Comparison of ENCODE assay signal across 8 cellular contexts in the genomic region with DNA sequence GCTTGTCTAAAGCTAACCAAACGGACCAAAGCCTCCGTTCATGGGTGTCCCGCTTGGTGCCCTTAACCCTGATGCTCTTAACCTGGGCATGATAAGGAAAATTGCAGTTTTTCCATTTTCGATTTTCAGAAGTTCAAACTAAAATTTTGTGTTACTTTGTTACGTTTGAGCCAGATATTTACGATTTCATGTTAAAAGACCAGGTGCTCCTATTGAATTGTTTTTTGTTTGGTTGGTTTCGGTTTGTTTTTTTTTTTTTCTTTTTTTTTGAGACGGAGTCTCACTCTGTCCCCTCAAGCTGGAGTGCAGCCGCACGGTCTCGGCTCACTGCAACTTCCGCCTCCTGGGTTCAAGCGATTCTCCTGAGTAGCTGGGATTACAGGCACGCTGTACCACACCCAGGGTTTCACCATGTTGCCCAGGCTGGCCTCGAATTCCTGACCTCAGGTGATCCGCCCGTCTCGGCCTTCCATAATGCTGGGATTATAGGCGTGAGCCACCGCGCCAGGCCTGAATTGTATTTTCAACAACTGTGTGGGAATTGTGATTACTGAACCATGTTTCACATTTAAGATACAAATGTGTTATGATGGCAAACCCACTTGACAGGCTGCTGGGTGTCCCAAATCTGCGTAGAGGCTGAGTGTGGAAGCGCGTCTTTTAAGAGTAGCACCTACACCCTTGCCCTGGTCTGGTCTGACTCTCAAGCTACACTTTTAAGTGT. TPM values are rescaled to one million over a fixed set of nuclear protein-coding genes. Genes with fewer than 3 reads are reported as not detected.
DNase-seq lines count a peak whose midpoint lies in the region; TF ChIP-seq lines count a peak whose summit lies in the region.

No MANE protein-coding gene starts in this region.

- intact Hi-C loops in stomach (cut with DNase I; ENCODE audit: low total_unique reads) = no loop called here

- POLR2A ChIA-PET in activated CD4-positive, alpha-beta memory T cell treated with anti-CD3 and anti-CD28 coated beads, Interleukin-2, amount 10 ng/mL, durations not matched to agents 7 days and 5 days (lab: Charles Lee) = interaction anchor here (1.5 to 2.4 kb wide), 2 partner anchors 11 to 16 kb away, joined by 5 to 25 read pairs; no protein-coding TSS in a partner anchor

- H3K9ac ChIP-seq in iPS-15b (ENCODE audit: low read depth, low read length) = peak overlapping the region; percentile 41

- no peak for TF ChIP-seq POLR2A in stomach (IDR thresholded peaks at IDR 0.05)

- H3K4me3 ChIP-seq in iPS-15b (ENCODE audit: low read depth, low read length) (peak overlapping the region; percentile 81), stomach (peak overlapping the region; percentile 62 to 91 (median 80))

- no peaks in the 10 kb centered on the region for H3K9me3 Mint-ChIP-seq in activated CD4-positive, alpha-beta memory T cell treated with anti-CD3 and anti-CD28 coated beads, Interleukin-2, amount 10 ng/mL, durations not matched to agents 7 days and 5 days

- TF ChIP-seq CTCF in stomach (IDR thresholded peaks at IDR 0.05) = no peak

- H3K9me3 ChIP-seq in iPS-15b (ENCODE audit: control insufficient read depth, insufficient read depth, low read length) = no peaks in the 10 kb centered on the region
- no peaks in the 10 kb centered on the region for H3K9me3 ChIP-seq in stomach

- peaks cover 43% of the 10 kb centered on the region for H3K4me1 Mint-ChIP-seq in activated CD4-positive, alpha-beta memory T cell treated with anti-CD3 and anti-CD28 coated beads, Interleukin-2, amount 10 ng/mL, durations not matched to agents 7 days and 5 days

- H3K4me1 ChIP-seq in iPS-15b (ENCODE audit: control insufficient read depth, insufficient read depth, low read length) (peaks cover 17% of the 10 kb centered on the region), stomach (peaks cover 12 to 40% (median 24%) of the 10 kb centered on the region in 4 donors)

- H3K4me3 Mint-ChIP-seq in activated CD4-positive, alpha-beta memory T cell treated with anti-CD3 and anti-CD28 coated beads, Interleukin-2, amount 10 ng/mL, durations not matched to agents 7 days and 5 days = peak overlapping the region; percentile 95

- 78 to 83% (median 82%) methylated on average over 24 of the region's 24 CpGs for WGBS in stomach, 5 donors

- H3K27me3 ChIP-seq in iPS-15b (ENCODE audit: control insufficient read depth, insufficient read depth, low read length) = no peaks in the 10 kb centered on the region
- H3K27me3 ChIP-seq in stomach = no peaks in the 10 kb centered on the region

- no peak for TF ChIP-seq EP300 in stomach (IDR thresholded peaks at IDR 0.05)

- H3K36me3 ChIP-seq in iPS-15b (ENCODE audit: control insufficient read depth, insufficient read depth, low read length) = peaks cover 3% of the 10 kb centered on the region
- H3K36me3 ChIP-seq in stomach = no peaks in the 10 kb centered on the region

- H3K27me3 Mint-ChIP-seq in activated CD4-positive, alpha-beta memory T cell treated with anti-CD3 and anti-CD28 coated beads, Interleukin-2, amount 10 ng/mL, durations not matched to agents 7 days and 5 days = peaks cover 2% of the 10 kb centered on the region

- DNase-seq in NCI-H526 (lab: John Stamatoyannopoulos, UW) = peak; percentile 60 to 66
- DNase-seq in NCI-H526 treated with DMSO at 0.1 percent for 48 hours (lab: John Stamatoyannopoulos, UW) = no peak
- no peak for DNase-seq in activated CD4-positive, alpha-beta memory T cell treated with anti-CD3 and anti-CD28 coated beads, Interleukin-2, amount 10 ng/mL, durations not matched to agents 7 days and 5 days
- no peak for DNase-seq in stomach
- DNase-seq in foreskin melanocyte = no peak
- no peak for DNase-seq in ureter (ENCODE audit: low spot score)
- no peak for DNase-seq in dedifferentiated amniotic fluid mesenchymal stem cell (ENCODE audit: extremely low spot score)

- peak overlapping the region; percentile 91 for H3K27ac Mint-ChIP-seq in activated CD4-positive, alpha-beta memory T cell treated with anti-CD3 and anti-CD28 coated beads, Interleukin-2, amount 10 ng/mL, durations not matched to agents 7 days and 5 days

- peaks cover 23% of the 10 kb centered on the region for H3K36me3 Mint-ChIP-seq in activated CD4-positive, alpha-beta memory T cell treated with anti-CD3 and anti-CD28 coated beads, Interleukin-2, amount 10 ng/mL, durations not matched to agents 7 days and 5 days (ENCODE audit: low read depth)

- CTCF ChIA-PET in activated CD4-positive, alpha-beta memory T cell treated with anti-CD3 and anti-CD28 coated beads, Interleukin-2, amount 10 ng/mL, durations not matched to agents 7 days and 5 days (lab: Charles Lee) = interaction anchor here (0.6 to 1.3 kb wide), 2 partner anchors 69 to 70 kb away, joined by 3 read pairs; no protein-coding TSS in a partner anchor

- peak overlapping the region; percentile 92 to 94 (median 94) for H3K27ac ChIP-seq in stomach

RNA-seq across cellular contexts. Expression of a gene that starts 0.9 kb away (rescaled TPM):
- total RNA-seq in activated CD4-positive, alpha-beta memory T cell treated with anti-CD3 and anti-CD28 coated beads, Interleukin-2, amount 10 ng/mL, durations not matched to agents 7 days and 5 days = 10 to 100 TPM; 52.3 to 53.8 TPM
- total RNA-seq in stomach = 10 to 100 TPM in 2 of 5 donors, 1 to 10 TPM in 2, under 1 TPM in 1; 0.87 to 23.9 (median 8.9) TPM
- 1 to 10 TPM; 5.5 to 8.9 (median 7.2) TPM for polyA plus RNA-seq in stomach
- 28.7 TPM for total RNA-seq in ureter

RNA-seq across cellular contexts. Expression of a gene that starts 28.4 kb away (rescaled TPM):
- total RNA-seq in activated CD4-positive, alpha-beta memory T cell treated with anti-CD3 and anti-CD28 coated beads, Interleukin-2, amount 10 ng/mL, durations not matched to agents 7 days and 5 days = not detected
- under 1 TPM in 1 of 5 donors, not detected in 4; 0.18 TPM for total RNA-seq in stomach
- polyA plus RNA-seq in stomach = not detected
- total RNA-seq in ureter = not detected

Comparison
In these comparisons a context has a peak if more than half of its experiments do, and no peak if none do; other contexts are left out.
1. DNase-seq: peak in NCI-H526 (2 of 2); none in NCI-H526 treated with DMSO at 0.1 percent for 48 hours (single experiment), activated CD4-positive, alpha-beta memory T cell treated with anti-CD3 and anti-CD28 coated beads, Interleukin-2, amount 10 ng/mL, durations not matched to agents 7 days and 5 days (single experiment), stomach (single experiment), foreskin melanocyte (single experiment), ureter (single experiment) and dedifferentiated amniotic fluid mesenchymal stem cell (single experiment).